14 cellular contexts compared by ENCODE assay signal in genomic region chr10:33982995-33983394, GRCh38.
"Had no signal": no experiment of that assay in that cellular context is flagged by ENCODE, and none has a peak within 500 bp of the region (broad histone marks: within the 10 kb centered on the region; RNA-seq: fewer than 3 reads in every experiment).

No MANE protein-coding gene starts in this region.

- H3K27ac ChIP-seq: colonic mucosa, sigmoid colon had no signal

- H3K4me3 ChIP-seq: colonic mucosa, mucosa of descending colon, sigmoid colon had no signal

- H3K4me3 Mint-ChIP-seq: activated T-cell treated with anti-CD3 and anti-CD28 coated beads, Interleukin-2, amount 50 U/mL, for 4 hours; naive thymus-derived CD8-positive, alpha-beta T cell had no signal

- H3K27me3 ChIP-seq: colonic mucosa, sigmoid colon had no signal

- H3K36me3 ChIP-seq: colonic mucosa, sigmoid colon had no signal

- H3K9me3 ChIP-seq: colonic mucosa, mucosa of descending colon, sigmoid colon had no signal

- DNase-seq: activated CD4-positive, alpha-beta T cell treated with anti-CD3 and anti-CD28 coated beads for 1 hour; activated CD4-positive, alpha-beta T cell treated with anti-CD3 and anti-CD28 coated beads, Interleukin-2, amount 50 U/mL, for 48 hours; activated effector memory CD4-positive, alpha-beta T cell treated with anti-CD3 and anti-CD28 coated beads, Interleukin-2, amount 50 U/mL, for 16 hours; activated T-cell treated with anti-CD3 and anti-CD28 coated beads, Interleukin-2, amount 50 U/mL, for 4 hours; colonic mucosa; hippocampal formation; left colon; mucosa of descending colon; naive thymus-derived CD8-positive, alpha-beta T cell; sigmoid colon; stimulated activated CD4-positive, alpha-beta T cell treated with anti-CD3 and anti-CD28 coated beads, Interleukin-12 subunit alpha, Interleukin-12 subunit beta, amount 100 ng/mL, for 4 hours; stimulated activated naive CD4-positive, alpha-beta T cell treated with Interleukin-2 at 50 U/mL for 16 hours; trophoblast cell had no signal

- H3K4me1 Mint-ChIP-seq: naive thymus-derived CD8-positive, alpha-beta T cell had no signal

- H3K36me3 Mint-ChIP-seq: activated naive CD4-positive, alpha-beta T cell treated with anti-CD3 and anti-CD28 coated beads, Interleukin-2, amount 50 U/mL, for 72 hours; naive thymus-derived CD8-positive, alpha-beta T cell had no signal

- H3K27ac Mint-ChIP-seq: activated naive CD4-positive, alpha-beta T cell treated with anti-CD3 and anti-CD28 coated beads, Interleukin-2, amount 50 U/mL, for 72 hours; naive thymus-derived CD8-positive, alpha-beta T cell had no signal

- ATAC-seq: activated naive CD4-positive, alpha-beta T cell treated with anti-CD3 and anti-CD28 coated beads, Interleukin-2, amount 50 U/mL, for 72 hours; activated T-cell treated with anti-CD3 and anti-CD28 coated beads, Interleukin-2, amount 50 U/mL, for 4 hours; left colon; mucosa of descending colon; naive thymus-derived CD8-positive, alpha-beta T cell had no signal

- H3K4me1 ChIP-seq: colonic mucosa, sigmoid colon had no signal
